Comparison of ENCODE assay signal across 1 cellular context in genomic region chr16:79600636-79601091, GRCh38.
TF ChIP-seq lines count a peak whose summit lies in the region.

Gene MAF (minus strand): TSS chr16:79600737. CDS start chr16:79599902, 835 bp downstream.

TF ChIP-seq in GM12878, 131 proteins besides CTCF, POLR2A, EP300 and RAD21 (continued from another document):
- TF ChIP-seq STAT3 (IDR thresholded peaks at IDR 0.05; ENCODE audit: low read depth, low read length): no peak
- TF ChIP-seq, protein P1, sequence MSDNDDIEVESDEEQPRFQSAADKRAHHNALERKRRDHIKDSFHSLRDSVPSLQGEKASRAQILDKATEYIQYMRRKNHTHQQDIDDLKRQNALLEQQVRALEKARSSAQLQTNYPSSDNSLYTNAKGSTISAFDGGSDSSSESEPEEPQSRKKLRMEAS (IDR thresholded peaks at IDR 0.05; ENCODE audit: low read depth, low read length): no peak
- no peak for TF ChIP-seq CBX3 (IDR thresholded peaks at IDR 0.05; ENCODE audit: borderline replicate concordance, low read depth)
- 0 out of 3 replicates have a peak, but pooled peaks have one; percentile 20 for TF ChIP-seq POU2F2 (IDR thresholded peaks at IDR 0.05; ENCODE audit: borderline replicate concordance, low read depth, low read length)
- TF ChIP-seq IKZF2 (IDR thresholded peaks at IDR 0.05): no peak
- no peak for TF ChIP-seq ATF7 (IDR thresholded peaks at IDR 0.05; ENCODE audit: low read depth)
- TF ChIP-seq RELA (IDR thresholded peaks at IDR 0.05; ENCODE audit: borderline replicate concordance, partially characterized antibody): no peak
